Comparison of ENCODE assay signal across 28 cellular contexts in genomic region chr2:103367877-103368276, GRCh38.
"Had no signal": no experiment of that assay in that cellular context is flagged by ENCODE, and none has a peak within 500 bp of the region (broad histone marks: within the 10 kb centered on the region; RNA-seq: fewer than 3 reads in every experiment).

No MANE protein-coding gene starts in this region.

- FAIRE-seq: colon, endometrium, endothelial cell of umbilical vein had no signal

- H3K9me3 Mint-ChIP-seq: endodermal cell had no signal

- H3K4me1 ChIP-seq: colonic mucosa, esophagus muscularis mucosa, esophagus squamous epithelium, foreskin keratinocyte, gastrocnemius medialis, gastroesophageal sphincter, heart left ventricle, heart right ventricle had no signal

- H3K9me3 ChIP-seq: colonic mucosa, esophagus muscularis mucosa, esophagus squamous epithelium, gastrocnemius medialis, gastroesophageal sphincter, heart left ventricle had no signal

- H3K27me3 ChIP-seq: colonic mucosa, esophagus muscularis mucosa, esophagus squamous epithelium, foreskin keratinocyte, gastrocnemius medialis, gastroesophageal sphincter, heart left ventricle, heart right ventricle had no signal

- H3K27ac Mint-ChIP-seq: dendritic cell treated with granulocyte-macrophage colony-stimulating factor and Interleukin-4, amounts not matched to agents 40 ng/mL and 50 ng/mL, for 4 days; effector memory CD8-positive, alpha-beta T cell; endodermal cell had no signal

- H3K27ac ChIP-seq: colonic mucosa, coronary artery, dorsolateral prefrontal cortex, epithelial cell of prostate, esophagus muscularis mucosa, esophagus squamous epithelium, foreskin keratinocyte, gastrocnemius medialis, gastroesophageal sphincter, heart left ventricle, heart right ventricle had no signal

- H3K4me3 ChIP-seq: colonic mucosa, coronary artery, dorsolateral prefrontal cortex, esophagus muscularis mucosa, esophagus squamous epithelium, gastrocnemius medialis, gastroesophageal sphincter, heart left ventricle, heart right ventricle had no signal

- DNase-seq: colonic mucosa; cortex of kidney; dermis blood vessel endothelial cell; dorsolateral prefrontal cortex; effector CD4-positive, alpha-beta T cell; effector CD8-positive, alpha-beta T cell; effector memory CD4-positive, alpha-beta T cell; effector memory CD8-positive, alpha-beta T cell; endodermal cell; erythroblast; esophagus squamous epithelium; foreskin fibroblast; foreskin keratinocyte; foreskin melanocyte; gastrocnemius medialis; glutamatergic neuron; head of caudate nucleus; heart left ventricle; heart right ventricle had no signal

- H3K4me3 Mint-ChIP-seq: dendritic cell treated with granulocyte-macrophage colony-stimulating factor and Interleukin-4, amounts not matched to agents 40 ng/mL and 50 ng/mL, for 4 days; effector memory CD8-positive, alpha-beta T cell; endodermal cell had no signal

- ATAC-seq: effector memory CD8-positive, alpha-beta T cell; esophagus mucosa; foreskin keratinocyte; gastrocnemius medialis; gastroesophageal sphincter; heart left ventricle; heart right ventricle had no signal

- H3K27me3 Mint-ChIP-seq: dendritic cell treated with granulocyte-macrophage colony-stimulating factor and Interleukin-4, amounts not matched to agents 40 ng/mL and 50 ng/mL, for 4 days; effector memory CD8-positive, alpha-beta T cell had no signal

- H3K36me3 ChIP-seq: colonic mucosa, esophagus muscularis mucosa, esophagus squamous epithelium, gastrocnemius medialis, gastroesophageal sphincter, heart left ventricle, heart right ventricle had no signal
